Comparison of ENCODE assay signal across 24 cellular contexts in the genomic region with DNA sequence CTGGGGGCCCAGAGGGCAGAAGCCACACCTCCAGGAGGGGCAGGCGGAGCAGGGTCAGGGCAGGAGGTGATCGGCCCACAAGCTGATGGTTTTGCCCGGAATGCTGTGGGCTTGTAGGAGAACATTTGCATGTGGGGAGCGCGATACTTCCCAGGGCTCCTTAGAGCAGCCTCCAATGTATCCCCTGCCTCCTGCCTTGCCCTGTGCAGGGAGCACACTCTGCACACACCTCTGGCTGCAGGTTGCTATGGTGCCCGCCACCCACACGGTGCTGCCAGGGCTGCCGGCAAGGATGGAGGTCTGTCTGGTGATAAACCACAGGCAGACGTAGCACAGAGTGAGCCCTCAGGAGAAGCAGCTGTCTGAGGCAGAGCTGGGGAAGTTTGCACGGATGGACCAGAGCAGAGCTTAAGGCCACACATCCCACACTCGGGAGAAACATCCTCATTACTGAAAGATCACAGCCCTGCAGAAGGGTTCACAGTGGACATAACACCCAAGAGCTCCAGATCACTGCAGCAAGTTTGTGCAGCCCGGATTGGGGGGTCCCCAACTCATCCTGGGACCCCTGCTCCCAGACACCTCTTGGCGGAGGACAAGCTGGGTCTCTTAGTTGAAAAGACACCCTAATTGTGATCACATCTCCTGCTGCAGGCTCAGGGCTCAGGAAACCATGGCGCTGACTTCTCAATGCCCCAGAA. TPM values are rescaled to one million over a fixed set of nuclear protein-coding genes. Genes with fewer than 3 reads are reported as not detected.
DNase-seq lines count a peak whose midpoint lies in the region; ATAC-seq and TF ChIP-seq lines count a peak whose summit lies in the region.
"Had no signal": no experiment of that assay in that cellular context is flagged by ENCODE, and none has a peak within 500 bp of the region (broad histone marks: within the 10 kb centered on the region; RNA-seq: fewer than 3 reads in every experiment).

No MANE protein-coding gene starts in this region.

- TF ChIP-seq POLR2A in Peyer's patch (IDR thresholded peaks at IDR 0.05) (no peak), stomach (IDR thresholded peaks at IDR 0.05) (no peak)

- no peak overlapping the region for H3K4me2 ChIP-seq in PC-3 (ENCODE audit: low read length)

- H3K27ac ChIP-seq in Peyer's patch (no peak overlapping the region), lower lobe of right lung (no peak overlapping the region), stomach (peak overlapping the region in 3 of 5 donors; percentile 43 to 83 (median 78)), caudate nucleus (ENCODE audit: low read depth, low read length) (no peak overlapping the region), PC-3 (ENCODE audit: low read length) (no peak overlapping the region)
- H3K27ac ChIP-seq: colonic mucosa had no signal

- H3K4me3 Mint-ChIP-seq in activated T-cell treated with anti-CD3 and anti-CD28 coated beads, Interleukin-2, amount 50 U/mL, for 24 hours: no peak overlapping the region
- no peak overlapping the region for H3K4me3 Mint-ChIP-seq in activated T-cell treated with anti-CD3 and anti-CD28 coated beads, Interleukin-2, amount 50 U/mL, for 72 hours
- H3K4me3 Mint-ChIP-seq: activated naive CD8-positive, alpha-beta T cell; mesothelial cell of epicardium; natural killer cell had no signal

- WGBS in stomach, 5 donors: 84 to 92% (median 88%) methylated on average over 14 of the region's 14 CpGs

- TF ChIP-seq CTCF in Peyer's patch (IDR thresholded peaks at IDR 0.05) (no peak), lower lobe of right lung (IDR thresholded peaks at IDR 0.05) (no peak), stomach (IDR thresholded peaks at IDR 0.05) (no peak), PC-3 (conservative IDR thresholded peaks at IDR 0.05; ENCODE audit: low read depth, low read length) (no peak)

- TF ChIP-seq EP300 in stomach (IDR thresholded peaks at IDR 0.05): no peak

- H3K36me3 ChIP-seq in Peyer's patch: no peaks in the 10 kb centered on the region
- H3K36me3 ChIP-seq in lower lobe of right lung: no peaks in the 10 kb centered on the region
- peaks cover 0 to 10% (median 5%) of the 10 kb centered on the region in 4 donors for H3K36me3 ChIP-seq in stomach
- no peaks in the 10 kb centered on the region for H3K36me3 ChIP-seq in PC-3 (ENCODE audit: low read depth, low read length)
- H3K36me3 ChIP-seq: BE2C, colonic mucosa had no signal

- peak; percentile 22 for DNase-seq in activated T-cell treated with anti-CD3 and anti-CD28 coated beads, Interleukin-2, amount 50 U/mL, for 24 hours
- no peak for DNase-seq in activated T-cell treated with anti-CD3 and anti-CD28 coated beads, Interleukin-2, amount 50 U/mL, for 72 hours
- DNase-seq in Peyer's patch (peak in 2 of 3 donors; percentile 26 to 28), lower lobe of right lung (peak; percentile 7), stomach (no peak), COLO668 (lab: John Stamatoyannopoulos, UW; ENCODE audit: unreplicated experiment) (no peak), caudate nucleus (lab: John Stamatoyannopoulos, UW) (no peak), PC-3 (no peak)
- DNase-seq: activated CD4-positive, alpha-beta T cell treated with anti-CD3 and anti-CD28 coated beads for 1 hour; activated CD8-positive, alpha-beta memory T cell treated with anti-CD3 and anti-CD28 coated beads for 24 hours; BE2C; colonic mucosa; DND-41; Karpas-422; MV-4-11; natural killer cell; SW 1271 had no signal

- H4K20me1 ChIP-seq in PC-3 (ENCODE audit: low read length): no peaks in the 10 kb centered on the region

- no peak overlapping the region for H3K27ac Mint-ChIP-seq in activated T-cell treated with anti-CD3 and anti-CD28 coated beads, Interleukin-2, amount 50 U/mL, for 24 hours
- H3K27ac Mint-ChIP-seq in activated T-cell treated with anti-CD3 and anti-CD28 coated beads, Interleukin-2, amount 50 U/mL, for 72 hours: no peak overlapping the region
- H3K27ac Mint-ChIP-seq: activated naive CD8-positive, alpha-beta T cell; mesothelial cell of epicardium had no signal

- ATAC-seq in activated T-cell treated with anti-CD3 and anti-CD28 coated beads, Interleukin-2, amount 50 U/mL, for 72 hours (replicated peaks in 1 of 2): no peak
- ATAC-seq in lower lobe of right lung (no peak), PC-3 (no peak)
- ATAC-seq: GM12878 had no signal

- H2AFZ ChIP-seq in PC-3 (ENCODE audit: low read length): no peak overlapping the region

- intact Hi-C loops in lower lobe of right lung (cut with DNase I): no loop called here
- intact Hi-C loops in stomach (cut with DNase I; ENCODE audit: low total_unique reads): no loop called here
- intact Hi-C loops in PC-3 (cut with micrococcal nuclease): no loop called here

- H3K9ac ChIP-seq in PC-3 (ENCODE audit: low read length): no peak overlapping the region

- no peaks in the 10 kb centered on the region for H3K4me1 Mint-ChIP-seq in activated T-cell treated with anti-CD3 and anti-CD28 coated beads, Interleukin-2, amount 50 U/mL, for 24 hours (ENCODE audit: low read depth)
- peaks cover 4% of the 10 kb centered on the region for H3K4me1 Mint-ChIP-seq in activated T-cell treated with anti-CD3 and anti-CD28 coated beads, Interleukin-2, amount 50 U/mL, for 72 hours (ENCODE audit: low read depth)

- H3K4me3 ChIP-seq in Peyer's patch: no peak overlapping the region
- no peak overlapping the region for H3K4me3 ChIP-seq in lower lobe of right lung
- H3K4me3 ChIP-seq in stomach: no peak overlapping the region
- H3K4me3 ChIP-seq in PC-3 (ENCODE audit: low read length): no peak overlapping the region
- H3K4me3 ChIP-seq: colonic mucosa, GM12878 had no signal

- H3K9me3 Mint-ChIP-seq in activated T-cell treated with anti-CD3 and anti-CD28 coated beads, Interleukin-2, amount 50 U/mL, for 24 hours: no peaks in the 10 kb centered on the region
- peaks cover 2 to 6% of the 10 kb centered on the region in 2 donors for H3K9me3 Mint-ChIP-seq in activated T-cell treated with anti-CD3 and anti-CD28 coated beads, Interleukin-2, amount 50 U/mL, for 72 hours
- H3K9me3 Mint-ChIP-seq: natural killer cell had no signal

- H3K79me2 ChIP-seq in PC-3 (ENCODE audit: low read length): no peaks in the 10 kb centered on the region

- H3K9me2 ChIP-seq in PC-3 (replicated peaks; ENCODE audit: low read length): no peaks in the 10 kb centered on the region

- H3K36me3 Mint-ChIP-seq in activated T-cell treated with anti-CD3 and anti-CD28 coated beads, Interleukin-2, amount 50 U/mL, for 24 hours (ENCODE audit: low read depth): no peaks in the 10 kb centered on the region
- H3K36me3 Mint-ChIP-seq in activated T-cell treated with anti-CD3 and anti-CD28 coated beads, Interleukin-2, amount 50 U/mL, for 72 hours (ENCODE audit: insufficient read depth in 2 of 2): peaks cover 5% of the 10 kb centered on the region in 2 donors
- H3K36me3 Mint-ChIP-seq: activated naive CD8-positive, alpha-beta T cell; mesothelial cell of epicardium; natural killer cell had no signal

- no peaks in the 10 kb centered on the region for H3F3A ChIP-seq in PC-3 (ENCODE audit: low read length, unreplicated experiment)

- no TSS peak for BruUV-seq in PC-3 (replicated peaks; lab: Mats Ljungman, UMichigan)

- CTCF ChIA-PET in PC-3 (lab: Charles Lee): no interaction called here

- H3K27me3 Mint-ChIP-seq in activated T-cell treated with anti-CD3 and anti-CD28 coated beads, Interleukin-2, amount 50 U/mL, for 24 hours: no peaks in the 10 kb centered on the region
- no peaks in the 10 kb centered on the region for H3K27me3 Mint-ChIP-seq in activated T-cell treated with anti-CD3 and anti-CD28 coated beads, Interleukin-2, amount 50 U/mL, for 72 hours (ENCODE audit: low read depth)

- H3K4me1 ChIP-seq in Peyer's patch: peaks cover 0 to 10% (median 0%) of the 10 kb centered on the region in 4 donors
- peaks cover 16% of the 10 kb centered on the region for H3K4me1 ChIP-seq in lower lobe of right lung
- peaks cover 9 to 48% (median 29%) of the 10 kb centered on the region in 4 donors for H3K4me1 ChIP-seq in stomach
- H3K4me1 ChIP-seq in PC-3 (ENCODE audit: insufficient read depth, low read length): no peaks in the 10 kb centered on the region
- H3K4me1 ChIP-seq: Caco-2, colonic mucosa had no signal

- POLR2A ChIA-PET in PC-3 (lab: Charles Lee; ENCODE audit: unreplicated experiment): no interaction called here

- H3K27me3 ChIP-seq in Peyer's patch (no peaks in the 10 kb centered on the region), lower lobe of right lung (ENCODE audit: low read depth) (peaks cover 9% of the 10 kb centered on the region), stomach (peaks cover 0 to 4% (median 0%) of the 10 kb centered on the region in 3 donors), PC-3 (ENCODE audit: low read length) (peaks cover 36% of the 10 kb centered on the region)
- H3K27me3 ChIP-seq: BE2C, colonic mucosa had no signal

- H3K9me3 ChIP-seq in Peyer's patch (no peaks in the 10 kb centered on the region), lower lobe of right lung (no peaks in the 10 kb centered on the region), stomach (no peaks in the 10 kb centered on the region), PC-3 (ENCODE audit: low read length) (no peaks in the 10 kb centered on the region)
- H3K9me3 ChIP-seq: BE2C, Caco-2, colonic mucosa had no signal

RNA-seq across cellular contexts. Expression of gene VIPR2, which starts 41.8 kb away (rescaled TPM):
- total RNA-seq in activated T-cell treated with anti-CD3 and anti-CD28 coated beads, Interleukin-2, amount 50 U/mL, for 72 hours: 1 to 10 TPM in 1 of 2 donors, under 1 TPM in 1; 0.46 to 3.0 TPM
- 1 to 10 TPM in 3 of 4 donors, under 1 TPM in 1; 0.53 to 2.5 (median 1.8) TPM for total RNA-seq in Peyer's patch
- 0.80 TPM for total RNA-seq in lower lobe of right lung
- total RNA-seq in stomach: 10 to 100 TPM in 3 of 5 donors, 1 to 10 TPM in 2; 1.2 to 25.4 (median 11.7) TPM
- polyA plus RNA-seq in stomach: 1 to 10 TPM; 1.6 to 5.7 (median 1.7) TPM
- total RNA-seq in PC-3 (2014; rRNA removed): not detected in 2 replicates
- total RNA-seq: A673, Caco-2, GM12878, HT-29, pulmonary artery endothelial cell had no signal
- polyA plus RNA-seq: GM12878 had no signal

Comparison
In these comparisons a context has a peak if more than half of its experiments do, and no peak if none do; other contexts are left out.
1. DNase-seq: peak in activated T-cell treated with anti-CD3 and anti-CD28 coated beads, Interleukin-2, amount 50 U/mL, for 24 hours (single experiment), Peyer's patch (2 of 3) and lower lobe of right lung (single experiment); none in activated T-cell treated with anti-CD3 and anti-CD28 coated beads, Interleukin-2, amount 50 U/mL, for 72 hours (0 of 2), stomach (single experiment), COLO668 (single experiment), caudate nucleus (0 of 61) and PC-3 (single experiment).
2. H3K27ac ChIP-seq: peak in stomach (3 of 5); none in Peyer's patch (0 of 4), lower lobe of right lung (single experiment), caudate nucleus (single experiment) and PC-3 (single experiment).